ENCODE assay signal across 8 cellular contexts in the genomic region with DNA sequence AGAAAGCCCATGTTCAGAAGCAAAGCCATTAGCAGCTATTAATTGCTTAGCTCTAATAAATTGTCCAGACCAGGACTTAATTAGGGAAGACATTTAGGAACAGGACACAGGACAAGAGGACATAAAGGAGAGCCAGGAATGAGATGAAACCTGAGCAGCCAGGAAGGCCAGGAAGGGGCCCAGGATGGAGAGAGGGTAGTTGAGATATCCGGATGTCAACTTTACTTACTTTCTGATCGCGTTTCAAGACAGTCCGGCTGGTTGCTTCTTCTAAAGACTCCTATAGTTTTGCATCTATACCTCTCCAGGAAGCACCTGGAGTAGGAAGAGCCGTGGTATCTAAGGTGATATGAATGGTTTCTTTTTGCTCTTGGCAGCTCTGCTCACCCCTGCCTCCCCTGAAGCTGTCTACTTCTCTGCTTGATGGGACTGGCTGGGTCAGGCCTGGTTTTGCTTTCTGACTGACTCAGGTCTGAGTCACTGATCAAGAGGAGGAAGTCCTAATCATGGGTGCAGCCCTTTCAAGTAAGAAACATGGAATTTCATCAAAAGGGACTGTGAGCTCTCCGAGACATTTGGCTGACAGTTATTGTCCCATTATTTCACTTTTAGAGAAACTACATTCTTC.
DNase-seq lines count a peak whose midpoint lies in the region; ATAC-seq and TF ChIP-seq lines count a peak whose summit lies in the region.

No MANE protein-coding gene starts in this region.

- intact Hi-C loops in left ventricle myocardium inferior (cut with micrococcal nuclease) = no loop called here

- H3K4me1 ChIP-seq in left ventricle myocardium inferior = no peaks in the 10 kb centered on the region

- H3K4me3 ChIP-seq in epithelial cell of proximal tubule (ENCODE audit: low read depth, low read length) = no peak overlapping the region
- H3K4me3 ChIP-seq in left ventricle myocardium inferior = no peak overlapping the region

- no peaks in the 10 kb centered on the region for H3K36me3 ChIP-seq in left ventricle myocardium inferior

- TF ChIP-seq CTCF in epithelial cell of proximal tubule (conservative IDR thresholded peaks at IDR 0.05; ENCODE audit: low read depth, low read length) (no peak), left ventricle myocardium inferior (IDR thresholded peaks at IDR 0.05; ENCODE audit: borderline replicate concordance) (no peak)

- peak; percentile 54 for DNase-seq in Daoy (ENCODE audit: low read depth)
- peak; percentile 7 for DNase-seq in epithelial cell of proximal tubule (ENCODE audit: low read depth)
- DNase-seq in NCI-H526 treated with DMSO at 0.1 percent for 48 hours (lab: John Stamatoyannopoulos, UW) = no peak
- DNase-seq in left ventricle myocardium inferior = no peak
- no peak for DNase-seq in NCI-H2171 treated with DMSO at 0.1 percent for 48 hours (lab: John Stamatoyannopoulos, UW)
- DNase-seq in HuH-7.5 (ENCODE audit: low spot score) = no peak

- no peaks in the 10 kb centered on the region for H3K27me3 ChIP-seq in left ventricle myocardium inferior (ENCODE audit: low read depth)

- no peak overlapping the region for H3K27ac ChIP-seq in left ventricle myocardium inferior (replicated peaks)

- no peaks in the 10 kb centered on the region for H3K9me3 ChIP-seq in left ventricle myocardium inferior (replicated peaks)

- ATAC-seq in GM21381 (IDR thresholded peaks at IDR 0.05; ENCODE audit: unreplicated experiment) = peak; percentile 98
- peak; percentile 94 for ATAC-seq in HG03558 (IDR thresholded peaks at IDR 0.05; ENCODE audit: extremely low read depth, unreplicated experiment)

Comparison
In these comparisons a context has a peak if more than half of its experiments do, and no peak if none do; other contexts are left out.
1. DNase-seq: peak in Daoy (single experiment) and epithelial cell of proximal tubule (single experiment); none in NCI-H526 treated with DMSO at 0.1 percent for 48 hours (single experiment), left ventricle myocardium inferior (single experiment), NCI-H2171 treated with DMSO at 0.1 percent for 48 hours (single experiment) and HuH-7.5 (single experiment).